In the genomic region with DNA sequence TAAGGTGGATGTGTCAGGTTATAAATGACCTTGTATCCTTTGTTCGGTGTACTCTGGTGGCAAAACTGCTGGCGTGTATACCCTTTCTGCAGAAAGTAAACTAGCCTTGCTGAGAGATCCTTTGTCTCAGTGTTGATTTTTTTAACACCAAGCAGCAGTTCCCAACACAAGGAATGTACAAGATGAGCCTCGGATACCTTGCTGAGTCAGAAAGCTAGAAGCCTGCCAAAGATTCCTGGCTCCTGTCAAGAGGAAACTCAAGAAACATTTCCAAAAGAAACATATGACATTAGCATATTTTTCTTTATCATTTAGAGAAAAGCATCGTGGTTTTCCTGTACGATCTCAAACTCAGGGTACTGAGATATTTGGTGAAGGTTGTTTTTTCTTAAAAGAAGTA, we compare ENCODE assay signal across 20 cellular contexts.
A peak's percentile ranks its signal among the peaks of the same experiment; 100 is the strongest.
DNase-seq lines count a peak whose midpoint lies in the region; ATAC-seq, FAIRE-seq and TF ChIP-seq lines count a peak whose summit lies in the region.
"Had no signal": no experiment of that assay in that cellular context is flagged by ENCODE, and none has a peak within 500 bp of the region (broad histone marks: within the 10 kb centered on the region; RNA-seq: fewer than 3 reads in every experiment).

No MANE protein-coding gene starts in this region.

- ATAC-seq in HG03025 (IDR thresholded peaks at IDR 0.05; ENCODE audit: low FRiP score, unreplicated experiment): no peak
- ATAC-seq: PC-3 had no signal

- H3K4me3 ChIP-seq in astrocyte (ENCODE audit: insufficient read depth, low read depth, low read length) (no peak overlapping the region), choroid plexus epithelial cell (ENCODE audit: low read depth, low read length) (no peak overlapping the region)
- H3K4me3 ChIP-seq: HAP-1 had no signal

- TF ChIP-seq CTCF in astrocyte (IDR thresholded peaks at IDR 0.05; ENCODE audit: insufficient read depth, low read depth, low read length) (no peak), choroid plexus epithelial cell (conservative IDR thresholded peaks at IDR 0.05; ENCODE audit: low read depth, low read length) (no peak)

- no peak overlapping the region for H3K4me2 ChIP-seq in astrocyte (ENCODE audit: low read length)

- no peaks in the 10 kb centered on the region for H4K20me1 ChIP-seq in astrocyte (ENCODE audit: insufficient read depth, low read length)

- peak; percentile 4 for DNase-seq in LHCN-M2 (ENCODE audit: low read depth)
- peak; percentile 83 for DNase-seq in astrocyte (ENCODE audit: low read depth)
- DNase-seq in choroid plexus epithelial cell (ENCODE audit: low read depth): peak; percentile 26
- DNase-seq in superior temporal gyrus (ENCODE audit: extremely low spot score): peak; percentile 40
- DNase-seq in NCI-H187 (lab: John Stamatoyannopoulos, UW): no peak
- no peak for DNase-seq in H4 (ENCODE audit: low spot score)
- DNase-seq: ACHN, AML-193, DMS79 treated with DMSO at 0.1 percent for 48 hours, Kasumi-1, NCI-H187 treated with DMSO at 0.1 percent for 48 hours, NCI-H345, NCI-H524 treated with DMSO at 0.1 percent for 48 hours, PC-3 had no signal

- FAIRE-seq in astrocyte (lab: Jason Lieb, UNC): no peak
- FAIRE-seq: G401.6 had no signal

- peaks cover 12% of the 10 kb centered on the region for H3K9me3 Mint-ChIP-seq in astrocyte (ENCODE audit: unreplicated experiment)

- H3K9me3 ChIP-seq in astrocyte (ENCODE audit: insufficient read depth, low read depth, low read length): peaks cover 3% of the 10 kb centered on the region
- H3K9me3 ChIP-seq: HAP-1 had no signal

- no peaks in the 10 kb centered on the region for H3K36me3 Mint-ChIP-seq in astrocyte (ENCODE audit: low read depth, unreplicated experiment)
- H3K36me3 Mint-ChIP-seq: IgD-negative memory B cell had no signal

- H3K4me1 ChIP-seq in astrocyte (ENCODE audit: insufficient read depth, low read length): no peaks in the 10 kb centered on the region
- H3K4me1 ChIP-seq: HAP-1 had no signal

- peaks cover 4% of the 10 kb centered on the region for H3K36me3 ChIP-seq in astrocyte (ENCODE audit: insufficient read depth, low read length)
- H3K36me3 ChIP-seq: HAP-1 had no signal

- H2AFZ ChIP-seq in astrocyte (ENCODE audit: low read depth, low read length): no peak overlapping the region

- H3K27ac Mint-ChIP-seq in astrocyte (ENCODE audit: unreplicated experiment): no peak overlapping the region
- H3K27ac Mint-ChIP-seq: IgD-negative memory B cell had no signal

- H3K79me2 ChIP-seq in astrocyte (ENCODE audit: insufficient read depth, low read length): no peaks in the 10 kb centered on the region

- H3K4me1 Mint-ChIP-seq in astrocyte (ENCODE audit: low read depth, unreplicated experiment): peaks cover 3% of the 10 kb centered on the region
- H3K4me1 Mint-ChIP-seq: IgD-negative memory B cell had no signal

- no peak overlapping the region for H3K27ac ChIP-seq in astrocyte (ENCODE audit: low read depth, low read length)
- H3K27ac ChIP-seq: C4-2B, RWPE1 had no signal

- H3K9ac ChIP-seq in astrocyte (ENCODE audit: low read length): no peak overlapping the region

- no peak overlapping the region for H3K4me3 Mint-ChIP-seq in astrocyte (ENCODE audit: unreplicated experiment)
- H3K4me3 Mint-ChIP-seq: IgD-negative memory B cell had no signal

- H3K27me3 ChIP-seq in astrocyte (ENCODE audit: insufficient read depth, low read length): no peaks in the 10 kb centered on the region

- no peaks in the 10 kb centered on the region for H3K27me3 Mint-ChIP-seq in astrocyte (ENCODE audit: low read depth, unreplicated experiment)
- H3K27me3 Mint-ChIP-seq: IgD-negative memory B cell had no signal

Comparison
In these comparisons a context has a peak if more than half of its experiments do, and no peak if none do; other contexts are left out.
1. DNase-seq: peak in LHCN-M2 (single experiment), astrocyte (single experiment), choroid plexus epithelial cell (single experiment) and superior temporal gyrus (single experiment); none in NCI-H187 (0 of 2) and H4 (single experiment).